Comparison of ENCODE assay signal across 1 cellular context in genomic region chr6:28940859-28941680, GRCh38.
TF ChIP-seq lines count a peak whose summit lies in the region.

No MANE protein-coding gene starts in this region.

TF ChIP-seq in HepG2, 621 proteins besides CTCF, POLR2A, EP300 and RAD21 (continued from another document and continues in another):
- TF ChIP-seq AHDC1 (CRISPR knock-in tag; IDR thresholded peaks at IDR 0.05; ENCODE audit: borderline replicate concordance) (0 out of 2 replicates have a peak, but pooled peaks have one; percentile 46), DPF2 (CRISPR knock-in tag; IDR thresholded peaks at IDR 0.05; ENCODE audit: borderline replicate concordance, low read depth) (no peak), ZSCAN5A (CRISPR knock-in tag; IDR thresholded peaks at IDR 0.05; ENCODE audit: borderline replicate concordance) (no peak; the same call in 1 of the 2 replicates), CSRNP1 (CRISPR knock-in tag; IDR thresholded peaks at IDR 0.05) (no peak), PBX2 (CRISPR knock-in tag; IDR thresholded peaks at IDR 0.05) (no peak), ZKSCAN5 (CRISPR knock-in tag; IDR thresholded peaks at IDR 0.05) (no peak), SRSF4 (IDR thresholded peaks at IDR 0.05; ENCODE audit: low read depth, low read length, poor library complexity, severe bottlenecking) (no peak), ZBTB37 (CRISPR knock-in tag; IDR thresholded peaks at IDR 0.05) (no peak), KDM2A (CRISPR knock-in tag; IDR thresholded peaks at IDR 0.05; ENCODE audit: borderline replicate concordance, low read depth) (no peak; the same call in 1 of the 2 replicates), MAF1 (CRISPR knock-in tag; IDR thresholded peaks at IDR 0.05; ENCODE audit: borderline replicate concordance) (peak; percentile 98), TEF (CRISPR knock-in tag; IDR thresholded peaks at IDR 0.05) (peak; percentile 24; the same call in 1 of the 2 replicates), JARID2 (CRISPR knock-in tag; IDR thresholded peaks at IDR 0.05; ENCODE audit: insufficient replicate concordance) (no peak), LBX2 (CRISPR knock-in tag; IDR thresholded peaks at IDR 0.05; ENCODE audit: borderline replicate concordance) (no peak), HDAC1 (CRISPR knock-in tag; IDR thresholded peaks at IDR 0.05) (peak; percentile 71), SMAD3 (CRISPR knock-in tag; IDR thresholded peaks at IDR 0.05) (0 out of 2 replicates have a peak, but pooled peaks have one; percentile 53), ZNF468 (CRISPR knock-in tag; IDR thresholded peaks at IDR 0.05) (no peak), ZNF770 (CRISPR knock-in tag; IDR thresholded peaks at IDR 0.05) (peak; percentile 35; the same call in 1 of the 2 replicates), SNRNP70 (IDR thresholded peaks at IDR 0.05; ENCODE audit: low read depth, low read length) (no peak), MZF1 (CRISPR knock-in tag; IDR thresholded peaks at IDR 0.05; ENCODE audit: borderline replicate concordance) (no peak), ZNF253 (CRISPR knock-in tag; IDR thresholded peaks at IDR 0.05; ENCODE audit: borderline replicate concordance) (no peak), TFDP2 (CRISPR knock-in tag; IDR thresholded peaks at IDR 0.05) (0 out of 2 replicates have a peak, but pooled peaks have one; percentile 7), NR2F2 (IDR thresholded peaks at IDR 0.05; ENCODE audit: borderline replicate concordance, low read depth) (peak; percentile 67; the same call in 1 of the 2 replicates), ZNF780A (CRISPR knock-in tag; IDR thresholded peaks at IDR 0.05) (no peak), ZNF691 (CRISPR knock-in tag; IDR thresholded peaks at IDR 0.05; ENCODE audit: borderline replicate concordance, low read depth) (no peak; the same call in 1 of the 2 replicates), ZBTB46 (CRISPR knock-in tag; IDR thresholded peaks at IDR 0.05; ENCODE audit: borderline replicate concordance) (no peak), MTF2 (CRISPR knock-in tag; IDR thresholded peaks at IDR 0.05; ENCODE audit: borderline replicate concordance) (0 out of 2 replicates have a peak, but pooled peaks have one; percentile 22), ZNF335 (CRISPR knock-in tag; IDR thresholded peaks at IDR 0.05) (no peak), ZNF235 (CRISPR knock-in tag; IDR thresholded peaks at IDR 0.05; ENCODE audit: borderline replicate concordance) (no peak), SIN3A (IDR thresholded peaks at IDR 0.05; ENCODE audit: borderline replicate concordance, low read depth, low read length) (no peak; the same call in 1 of the 2 replicates), PLSCR1 (CRISPR knock-in tag; IDR thresholded peaks at IDR 0.05; ENCODE audit: borderline replicate concordance) (no peak), ZNF260 (CRISPR knock-in tag; IDR thresholded peaks at IDR 0.05; ENCODE audit: borderline replicate concordance, low read depth) (no peak), ZNF275 (CRISPR knock-in tag; IDR thresholded peaks at IDR 0.05; ENCODE audit: borderline replicate concordance) (no peak), ZNF768 (CRISPR knock-in tag; IDR thresholded peaks at IDR 0.05) (no peak), ZNF572 (CRISPR knock-in tag; IDR thresholded peaks at IDR 0.05) (no peak), FOXA3 (CRISPR knock-in tag; IDR thresholded peaks at IDR 0.05) (peak; percentile 47; the same call in 1 of the 2 replicates), ZMYM2 (CRISPR knock-in tag; IDR thresholded peaks at IDR 0.05) (peak; percentile 84)
